ENCODE assay signal across 20 cellular contexts in genomic region chr7:44396498-44396897, GRCh38.
DNase-seq lines count a peak whose midpoint lies in the region; ATAC-seq and TF ChIP-seq lines count a peak whose summit lies in the region.
"Had no signal": no experiment of that assay in that cellular context is flagged by ENCODE, and none has a peak within 500 bp of the region (broad histone marks: within the 10 kb centered on the region; RNA-seq: fewer than 3 reads in every experiment).

No MANE protein-coding gene starts in this region.

- no peaks in the 10 kb centered on the region for H3K27me3 Mint-ChIP-seq in activated T-cell treated with anti-CD3 and anti-CD28 coated beads, Interleukin-2, amount 50 U/mL, for 24 hours
- H3K27me3 Mint-ChIP-seq in activated T-cell treated with anti-CD3 and anti-CD28 coated beads, Interleukin-2, amount 50 U/mL, for 72 hours (ENCODE audit: low read depth) = no peaks in the 10 kb centered on the region
- no peaks in the 10 kb centered on the region for H3K27me3 Mint-ChIP-seq in progenitor cell of endocrine pancreas
- H3K27me3 Mint-ChIP-seq: CD4-positive, CD25-positive, alpha-beta regulatory T cell; IgD-negative memory B cell had no signal

- peaks cover 77% of the 10 kb centered on the region for H3K36me3 Mint-ChIP-seq in activated T-cell treated with anti-CD3 and anti-CD28 coated beads, Interleukin-2, amount 50 U/mL, for 24 hours (ENCODE audit: low read depth)
- H3K36me3 Mint-ChIP-seq in activated T-cell treated with anti-CD3 and anti-CD28 coated beads, Interleukin-2, amount 50 U/mL, for 72 hours (ENCODE audit: insufficient read depth in 2 of 2) = no peaks in the 10 kb centered on the region
- H3K36me3 Mint-ChIP-seq in progenitor cell of endocrine pancreas (ENCODE audit: insufficient read depth) = peaks cover 11% of the 10 kb centered on the region

- no peak overlapping the region for H3K4me3 Mint-ChIP-seq in activated T-cell treated with anti-CD3 and anti-CD28 coated beads, Interleukin-2, amount 50 U/mL, for 24 hours
- H3K4me3 Mint-ChIP-seq in activated T-cell treated with anti-CD3 and anti-CD28 coated beads, Interleukin-2, amount 50 U/mL, for 72 hours = no peak overlapping the region
- H3K4me3 Mint-ChIP-seq in progenitor cell of endocrine pancreas (ENCODE audit: low read depth) = no peak overlapping the region
- H3K4me3 Mint-ChIP-seq: CD4-positive, CD25-positive, alpha-beta regulatory T cell; IgD-negative memory B cell had no signal

- no peak for TF ChIP-seq CTCF in fibroblast of villous mesenchyme (IDR thresholded peaks at IDR 0.05; ENCODE audit: insufficient read depth, low read depth, low read length)
- TF ChIP-seq CTCF in progenitor cell of endocrine pancreas (IDR thresholded peaks at IDR 0.05; ENCODE audit: unreplicated experiment) = no peak

- peak overlapping the region; percentile 2 for H3K27ac Mint-ChIP-seq in activated T-cell treated with anti-CD3 and anti-CD28 coated beads, Interleukin-2, amount 50 U/mL, for 24 hours
- no peak overlapping the region for H3K27ac Mint-ChIP-seq in activated T-cell treated with anti-CD3 and anti-CD28 coated beads, Interleukin-2, amount 50 U/mL, for 72 hours
- H3K27ac Mint-ChIP-seq in progenitor cell of endocrine pancreas = peak overlapping the region; percentile 34
- H3K27ac Mint-ChIP-seq: IgD-negative memory B cell had no signal

- ATAC-seq in activated T-cell treated with anti-CD3 and anti-CD28 coated beads, Interleukin-2, amount 50 U/mL, for 72 hours (replicated peaks in 1 of 2) = no peak
- ATAC-seq in HG02973 (IDR thresholded peaks at IDR 0.05; ENCODE audit: unreplicated experiment) = no peak
- ATAC-seq: HCT116, HepG2 had no signal

- H3K9me3 Mint-ChIP-seq in activated T-cell treated with anti-CD3 and anti-CD28 coated beads, Interleukin-2, amount 50 U/mL, for 24 hours = no peaks in the 10 kb centered on the region
- H3K9me3 Mint-ChIP-seq in activated T-cell treated with anti-CD3 and anti-CD28 coated beads, Interleukin-2, amount 50 U/mL, for 72 hours = no peaks in the 10 kb centered on the region
- no peaks in the 10 kb centered on the region for H3K9me3 Mint-ChIP-seq in progenitor cell of endocrine pancreas (ENCODE audit: low read depth)
- H3K9me3 Mint-ChIP-seq: CD4-positive, CD25-positive, alpha-beta regulatory T cell; IgD-negative memory B cell had no signal

- H3K9me3 ChIP-seq in effector memory CD4-positive, alpha-beta T cell (ENCODE audit: control insufficient read depth, low read length) = no peaks in the 10 kb centered on the region
- H3K9me3 ChIP-seq: BE2C, Caco-2 had no signal

- no peaks in the 10 kb centered on the region for H3K27me3 ChIP-seq in effector memory CD4-positive, alpha-beta T cell (replicated peaks; ENCODE audit: control insufficient read depth, insufficient read depth, low read length, poor library complexity, severe bottlenecking)
- H3K27me3 ChIP-seq: BE2C had no signal

- H3K27ac ChIP-seq in effector memory CD4-positive, alpha-beta T cell (ENCODE audit: insufficient read depth, low read length, poor library complexity, severe bottlenecking) = no peak overlapping the region

- H3K4me3 ChIP-seq in fibroblast of villous mesenchyme (ENCODE audit: low read depth, low read length) = no peak overlapping the region
- no peak overlapping the region for H3K4me3 ChIP-seq in effector memory CD4-positive, alpha-beta T cell (ENCODE audit: insufficient read depth, low read depth, low read length, poor library complexity, severe bottlenecking)

- no peak for DNase-seq in activated T-cell treated with anti-CD3 and anti-CD28 coated beads, Interleukin-2, amount 50 U/mL, for 24 hours
- no peak for DNase-seq in activated T-cell treated with anti-CD3 and anti-CD28 coated beads, Interleukin-2, amount 50 U/mL, for 72 hours
- DNase-seq in fibroblast of villous mesenchyme (ENCODE audit: low read depth) (peak; percentile 80), mesenteric fat pad (ENCODE audit: low spot score) (peak; percentile 20), progenitor cell of endocrine pancreas (ENCODE audit: low spot score, unreplicated experiment) (no peak), dedifferentiated amniotic fluid mesenchymal stem cell (ENCODE audit: extremely low spot score) (no peak)
- no peak for DNase-seq in effector memory CD4-positive, alpha-beta T cell
- DNase-seq: BE2C; C1 segment of cervical spinal cord; Caco-2; CD4-positive, CD25-positive, alpha-beta regulatory T cell; DMS153; DMS79; GDM1; GOT3; H7 had no signal

- no peaks in the 10 kb centered on the region for H3K4me1 ChIP-seq in effector memory CD4-positive, alpha-beta T cell (ENCODE audit: control insufficient read depth, insufficient read depth, low read length, poor library complexity, severe bottlenecking)
- H3K4me1 ChIP-seq: Caco-2 had no signal

- H3K4me1 Mint-ChIP-seq in activated T-cell treated with anti-CD3 and anti-CD28 coated beads, Interleukin-2, amount 50 U/mL, for 24 hours (ENCODE audit: low read depth) = no peaks in the 10 kb centered on the region
- H3K4me1 Mint-ChIP-seq in activated T-cell treated with anti-CD3 and anti-CD28 coated beads, Interleukin-2, amount 50 U/mL, for 72 hours (ENCODE audit: low read depth) = no peaks in the 10 kb centered on the region
- H3K4me1 Mint-ChIP-seq in progenitor cell of endocrine pancreas (ENCODE audit: low read depth) = peaks cover 2% of the 10 kb centered on the region

- peaks cover 37% of the 10 kb centered on the region for H3K36me3 ChIP-seq in effector memory CD4-positive, alpha-beta T cell (ENCODE audit: control insufficient read depth, insufficient read depth, low read length)

Comparison
In these comparisons a context has a peak if more than half of its experiments do, and no peak if none do; other contexts are left out.
1. DNase-seq: peak in fibroblast of villous mesenchyme (single experiment) and mesenteric fat pad (single experiment); none in activated T-cell treated with anti-CD3 and anti-CD28 coated beads, Interleukin-2, amount 50 U/mL, for 24 hours (single experiment), activated T-cell treated with anti-CD3 and anti-CD28 coated beads, Interleukin-2, amount 50 U/mL, for 72 hours (0 of 2), progenitor cell of endocrine pancreas (single experiment), dedifferentiated amniotic fluid mesenchymal stem cell (single experiment) and effector memory CD4-positive, alpha-beta T cell (0 of 3).